ENCODE assay signal across 7 cellular contexts in the genomic region with DNA sequence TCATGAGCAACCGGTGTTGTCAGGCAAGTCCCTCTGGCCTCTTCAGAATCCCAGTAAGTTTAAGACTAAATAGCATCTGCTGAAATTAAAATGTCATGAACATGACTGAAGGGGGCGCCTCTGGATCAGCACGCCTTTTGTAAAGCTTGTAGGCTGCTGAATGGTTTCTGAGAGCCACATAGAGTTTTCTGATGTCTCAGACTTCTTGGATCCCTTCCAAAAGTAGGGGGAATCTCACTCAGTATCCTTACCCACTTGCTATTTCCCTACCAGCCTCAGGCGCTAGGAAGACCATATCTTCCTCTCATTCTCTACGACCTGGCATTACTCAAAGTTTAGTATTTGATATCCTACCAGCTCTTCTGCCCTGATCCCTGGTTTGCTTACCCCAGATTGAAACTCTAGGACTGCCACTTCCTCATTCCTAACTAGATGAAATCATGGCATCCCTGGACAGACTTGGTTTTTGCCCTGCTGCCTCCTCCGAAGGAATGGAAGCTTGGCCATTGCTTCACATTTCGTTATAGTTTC.
DNase-seq lines count a peak whose midpoint lies in the region; TF ChIP-seq lines count a peak whose summit lies in the region.

No MANE protein-coding gene starts in this region.

- H3K4me3 ChIP-seq in HFF-Myc (replicated peaks; ENCODE audit: low read depth, low read length) = no peak overlapping the region

- peak; percentile 44 for TF ChIP-seq CTCF in HFF-Myc (IDR thresholded peaks at IDR 0.05; ENCODE audit: low read depth, low read length, missing control alignments)

- DNase-seq in G401 (ENCODE audit: low spot score) (peak; percentile 20), HFF-Myc (ENCODE audit: extremely low read depth, low read depth) (no peak), NCI-H524 treated with DMSO at 0.1 percent for 48 hours (lab: John Stamatoyannopoulos, UW) (peak; percentile 43), activated T-cell treated with anti-CD3 and anti-CD28 coated beads for 4 hours (peak; percentile 35), glomerular visceral epithelial cell (ENCODE audit: extremely low spot score) (peak; percentile 64), DMS79 (lab: John Stamatoyannopoulos, UW) (no peak)
- DNase-seq in stimulated activated CD8-positive, alpha-beta memory T cell treated with anti-CD3 and anti-CD28 coated beads, Interleukin-12 subunit alpha, Interleukin-12 subunit beta, amount 100 ng/mL, for 1 hour (ENCODE audit: low read depth) = peak; percentile 11

- in situ Hi-C loops in G401 (cut with HindIII; ENCODE audit: low sequenced_read_pairs) = no loop called here

Comparison
In these comparisons a context has a peak if more than half of its experiments do, and no peak if none do; other contexts are left out.
1. DNase-seq: peak in G401 (single experiment), NCI-H524 treated with DMSO at 0.1 percent for 48 hours (single experiment), activated T-cell treated with anti-CD3 and anti-CD28 coated beads for 4 hours (single experiment), glomerular visceral epithelial cell (single experiment) and stimulated activated CD8-positive, alpha-beta memory T cell treated with anti-CD3 and anti-CD28 coated beads, Interleukin-12 subunit alpha, Interleukin-12 subunit beta, amount 100 ng/mL, for 1 hour (single experiment); none in HFF-Myc (single experiment) and DMS79 (single experiment).